In the genomic region with DNA sequence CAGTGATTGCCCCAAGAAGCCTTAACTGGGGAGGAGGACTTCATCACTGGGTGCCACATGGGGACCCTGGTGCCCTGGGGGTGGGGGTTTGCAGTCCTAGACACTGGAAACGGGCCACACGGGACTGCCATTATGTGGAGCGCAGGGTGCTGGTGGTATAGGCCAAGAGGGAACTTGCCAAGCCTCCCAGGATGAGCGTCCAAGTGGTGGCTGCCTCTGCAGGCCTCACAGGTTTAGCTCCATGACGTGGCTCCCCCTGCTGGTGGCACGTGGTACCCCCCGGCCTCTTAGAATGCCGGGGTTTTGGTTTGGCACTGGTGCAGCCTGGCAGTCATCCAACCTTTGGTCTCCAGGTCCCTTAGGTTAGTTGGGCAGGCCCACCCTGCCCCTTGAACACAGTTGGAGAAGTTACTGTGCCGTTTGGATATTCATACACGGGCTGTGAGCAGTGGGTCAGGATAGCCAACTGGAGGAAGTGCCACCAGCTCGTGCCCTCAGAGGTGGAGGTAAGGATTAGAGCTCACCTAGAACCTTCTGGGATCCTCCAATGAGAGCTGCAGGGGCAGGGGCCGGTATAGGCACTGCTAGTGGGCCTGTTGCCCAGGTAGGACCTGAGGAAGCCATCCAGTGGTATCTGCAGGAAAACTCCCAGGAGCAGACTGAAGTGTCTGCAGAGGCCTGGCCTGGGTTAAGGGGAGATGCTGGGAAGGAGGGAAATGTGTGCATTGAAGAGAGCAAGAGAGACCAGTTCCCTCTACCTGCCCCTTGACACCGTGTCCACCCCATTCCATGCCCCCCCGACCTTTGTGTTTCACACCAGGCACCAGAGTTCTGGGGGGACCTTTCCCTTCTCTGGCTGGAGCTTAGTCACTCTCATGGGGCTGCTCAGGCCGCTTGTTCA, we compare ENCODE assay signal across 8 cellular contexts. TPM values are rescaled to one million over a fixed set of nuclear protein-coding genes. Genes with fewer than 3 reads are reported as not detected.
DNase-seq lines count a peak whose midpoint lies in the region; ATAC-seq and TF ChIP-seq lines count a peak whose summit lies in the region.

No MANE protein-coding gene starts in this region.

- peaks cover 17% of the 10 kb centered on the region for H3K36me3 ChIP-seq in adipocyte (ENCODE audit: control insufficient read depth, insufficient read depth, low read length, severe bottlenecking)
- peaks cover 0 to 29% (median 25%) of the 10 kb centered on the region in 9 donors for H3K36me3 ChIP-seq in heart left ventricle
- peaks cover 22% of the 10 kb centered on the region for H3K36me3 ChIP-seq in upper lobe of right lung

- H3K4me3 ChIP-seq in adipocyte (ENCODE audit: low read length) (no peak overlapping the region), heart left ventricle (peak overlapping the region in 1 of 12 donors; percentile 9), upper lobe of right lung (no peak overlapping the region)

- 18 to 31% (median 20%) methylated on average over 11 to 15 of the region's 15 CpGs for whole genome bisulfite sequencing in heart left ventricle, 4 donors

- H3K27me3 Mint-ChIP-seq in progenitor cell of endocrine pancreas = no peaks in the 10 kb centered on the region

- H3K27me3 ChIP-seq in adipocyte (replicated peaks; ENCODE audit: control insufficient read depth, insufficient read depth, low read length) (no peaks in the 10 kb centered on the region), heart left ventricle (no peaks in the 10 kb centered on the region), upper lobe of right lung (no peaks in the 10 kb centered on the region)

- TF ChIP-seq CTCF in AG09319 (IDR thresholded peaks at IDR 0.05; ENCODE audit: low read depth, low read length) = peak; percentile 94
- peak; percentile 92 to 98 (median 94) for TF ChIP-seq CTCF in heart left ventricle (IDR thresholded peaks at IDR 0.05)
- peak; percentile 87 for TF ChIP-seq CTCF in progenitor cell of endocrine pancreas (IDR thresholded peaks at IDR 0.05; ENCODE audit: unreplicated experiment)
- peak; percentile 95 for TF ChIP-seq CTCF in upper lobe of right lung (IDR thresholded peaks at IDR 0.05)

- intact Hi-C loops in heart left ventricle (cut with DNase I) (loop anchor here (1.0 to 2.0 kb wide), 8 partner anchors 33 to 109 kb away; no protein-coding TSS in a partner anchor), upper lobe of right lung (cut with DNase I) (loop anchor here (5.0 kb wide), 2 partner anchors 37 to 102 kb away; no protein-coding TSS in a partner anchor)

- ATAC-seq in GM19438 (IDR thresholded peaks at IDR 0.05; ENCODE audit: low read depth, unreplicated experiment) = peak; percentile 27
- ATAC-seq in heart left ventricle = peak; percentile 37 to 63 (median 48)
- peak; percentile 71 for ATAC-seq in upper lobe of right lung

- H3K27ac Mint-ChIP-seq in progenitor cell of endocrine pancreas = peak overlapping the region; percentile 96

- H3K4me1 Mint-ChIP-seq in progenitor cell of endocrine pancreas (ENCODE audit: low read depth) = peaks cover 17% of the 10 kb centered on the region

- peaks cover 19% of the 10 kb centered on the region for H3K36me3 Mint-ChIP-seq in progenitor cell of endocrine pancreas (ENCODE audit: insufficient read depth)

- H3K4me1 ChIP-seq in adipocyte (ENCODE audit: control insufficient read depth, insufficient read depth, low read length) = peaks cover 65% of the 10 kb centered on the region
- peaks cover 6 to 71% (median 54%) of the 10 kb centered on the region in 12 donors for H3K4me1 ChIP-seq in heart left ventricle
- peaks cover 30% of the 10 kb centered on the region for H3K4me1 ChIP-seq in upper lobe of right lung

- H3K9me3 Mint-ChIP-seq in progenitor cell of endocrine pancreas (ENCODE audit: low read depth) = no peaks in the 10 kb centered on the region

- H3K9me3 ChIP-seq in adipocyte (ENCODE audit: control insufficient read depth, low read length) = no peaks in the 10 kb centered on the region
- peaks cover 0 to 5% (median 0%) of the 10 kb centered on the region in 12 donors for H3K9me3 ChIP-seq in heart left ventricle
- no peaks in the 10 kb centered on the region for H3K9me3 ChIP-seq in upper lobe of right lung

- peak; percentile 57 for DNase-seq in AG09319 (ENCODE audit: extremely low read depth, low read depth)
- peak; percentile 83 for DNase-seq in NCI-H1105 treated with DMSO at 0.1 percent for 48 hours (lab: John Stamatoyannopoulos, UW)
- peak; percentile 75 to 77 for DNase-seq in SW 1271 (lab: John Stamatoyannopoulos, UW)
- peak; percentile 94 for DNase-seq in adipocyte (ENCODE audit: low read depth)
- peak; percentile 86 to 94 (median 91) for DNase-seq in heart left ventricle
- peak; percentile 74 for DNase-seq in progenitor cell of endocrine pancreas (ENCODE audit: low spot score, unreplicated experiment)
- peak; percentile 95 for DNase-seq in upper lobe of right lung

- peak overlapping the region; percentile 45 for H3K4me3 Mint-ChIP-seq in progenitor cell of endocrine pancreas (ENCODE audit: low read depth)

- peak in 1 of 2 donors; percentile 36 for TF ChIP-seq POLR2A in heart left ventricle (IDR thresholded peaks at IDR 0.05)

- peak overlapping the region in 11 of 12 donors; percentile 28 to 100 (median 62) for H3K27ac ChIP-seq in heart left ventricle
- H3K27ac ChIP-seq in upper lobe of right lung = peak overlapping the region; percentile 42

- H3K9ac ChIP-seq in adipocyte (ENCODE audit: low read length) = peak overlapping the region; percentile 68

RNA-seq across cellular contexts. Expression of gene PTMA, which starts 5.7 kb away (rescaled TPM):
- total RNA-seq in heart left ventricle = 100 to 1,000 TPM; 143 to 409 (median 200) TPM
- 100 to 1,000 TPM; 403 to 707 TPM for polyA plus RNA-seq in heart left ventricle
- total RNA-seq in progenitor cell of endocrine pancreas = 1,066 and 1,116 TPM in 2 replicates
- total RNA-seq in upper lobe of right lung = 744 TPM
